Comparison of ENCODE assay signal across 10 cellular contexts in the genomic region with DNA sequence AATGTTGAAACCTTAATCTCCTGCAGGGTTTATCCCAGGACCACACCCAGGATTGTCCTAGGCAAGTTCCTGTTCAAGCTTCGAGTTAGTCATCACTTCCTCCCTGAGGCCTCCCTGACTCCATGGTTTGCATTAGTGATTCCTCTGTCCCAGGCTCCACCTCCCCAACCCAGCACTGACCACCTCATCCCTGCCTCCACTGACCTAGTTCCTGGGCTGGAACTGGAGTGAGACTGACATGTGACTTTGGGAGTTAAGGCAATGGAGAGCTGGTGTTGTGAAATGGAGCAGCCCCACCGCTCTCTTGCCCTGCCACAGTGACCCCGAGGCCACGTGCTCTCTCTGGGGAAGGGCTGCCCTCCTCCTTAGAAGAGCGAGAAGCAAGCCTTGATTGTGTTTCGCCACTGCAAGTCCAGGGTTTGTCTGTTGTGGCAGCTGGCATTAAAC. TPM values are rescaled to one million over a fixed set of nuclear protein-coding genes. Genes with fewer than 3 reads are reported as not detected.
DNase-seq lines count a peak whose midpoint lies in the region; FAIRE-seq and TF ChIP-seq lines count a peak whose summit lies in the region.
"Had no signal": no experiment of that assay in that cellular context is flagged by ENCODE, and none has a peak within 500 bp of the region (broad histone marks: within the 10 kb centered on the region; RNA-seq: fewer than 3 reads in every experiment).

No MANE protein-coding gene starts in this region.

- H3K4ac ChIP-seq in H1 (replicated peaks; ENCODE audit: insufficient read length, low read depth, low read length) (no peak overlapping the region), mesenchymal stem cell (ENCODE audit: low read depth in 1 of 2, low read length in 2 of 2) (no peak overlapping the region)

- H3K27ac Mint-ChIP-seq in T-helper 2 cell treated with Interferon-gamma antibody and Interleukin-4, amounts not matched to agents 5 μg/mL and 100 μg/mL, for 36 hours = no peak overlapping the region

- H3K9ac ChIP-seq in H1 (replicated peaks in 1 of 4; ENCODE audit: extremely low read depth in 1 of 4, low read depth in 3 of 4, low read length in 3 of 4) = no peak overlapping the region
- peak overlapping the region; percentile 51 for H3K9ac ChIP-seq in mesenchymal stem cell (ENCODE audit: low read length)

- H3K36me3 ChIP-seq in H1 (ENCODE audit: control insufficient read depth in 2 of 4, insufficient read depth in 4 of 4, low read length in 3 of 4) (no peaks in the 10 kb centered on the region), mesenchymal stem cell (ENCODE audit: control insufficient read depth in 1 of 2, insufficient read depth in 2 of 2, low read depth in 1 of 2, low read length in 2 of 2) (no peaks in the 10 kb centered on the region)

- no peak overlapping the region for H3K27ac ChIP-seq in H1 (ENCODE audit: low read depth, low read length)
- no peak overlapping the region for H3K27ac ChIP-seq in mesenchymal stem cell (ENCODE audit: low read length, poor library complexity, severe bottlenecking)

- H3K4me2 ChIP-seq in H1 (ENCODE audit: insufficient read depth in 1 of 2, low read depth in 2 of 2, low read length in 2 of 2) = no peak overlapping the region
- no peak overlapping the region for H3K4me2 ChIP-seq in mesenchymal stem cell (ENCODE audit: low read length, poor library complexity, severe bottlenecking)

- H3K79me1 ChIP-seq in H1 (ENCODE audit: low read depth, low read length) (no peaks in the 10 kb centered on the region), mesenchymal stem cell (replicated peaks; ENCODE audit: low read length, poor library complexity, severe bottlenecking) (no peaks in the 10 kb centered on the region)

- peaks cover 7% of the 10 kb centered on the region for H3K27me3 Mint-ChIP-seq in T-helper 2 cell treated with Interferon-gamma antibody and Interleukin-4, amounts not matched to agents 5 μg/mL and 100 μg/mL, for 36 hours (ENCODE audit: low read depth)

- H3K27me3 ChIP-seq in H1 (replicated peaks in 1 of 4; ENCODE audit: control insufficient read depth in 3 of 4, extremely low read depth in 1 of 4, insufficient read depth in 3 of 4, low read length in 3 of 4) (no peaks in the 10 kb centered on the region), mesenchymal stem cell (ENCODE audit: control insufficient read depth in 1 of 2, insufficient read depth in 1 of 2, low read length in 2 of 2) (peaks cover 10 to 25% of the 10 kb centered on the region in 2 experiments)

- H3K4me1 Mint-ChIP-seq in T-helper 2 cell treated with Interferon-gamma antibody and Interleukin-4, amounts not matched to agents 5 μg/mL and 100 μg/mL, for 36 hours (ENCODE audit: low read depth) = no peaks in the 10 kb centered on the region

- DNase-seq in AG08395 (ENCODE audit: low spot score) = peak; percentile 65
- peak; percentile 74 for DNase-seq in NB4 (ENCODE audit: low read depth)
- no peak for DNase-seq in H1 (ENCODE audit: low read depth in 1 of 2, low spot score in 2 of 2)
- peak; percentile 74 for DNase-seq in mesenchymal stem cell
- DNase-seq in activated gamma-delta T cell treated with Interleukin-2 at 50 U/mL for 16 hours = no peak
- no peak for DNase-seq in nucleus accumbens (lab: John Stamatoyannopoulos, UW)
- DNase-seq in NCI-H2171 treated with DMSO at 0.1 percent for 48 hours (lab: John Stamatoyannopoulos, UW) = no peak
- no peak for DNase-seq in T-helper 2 cell treated with Interferon-gamma antibody and Interleukin-4, amounts not matched to agents 5 μg/mL and 100 μg/mL, for 36 hours (ENCODE audit: low spot score)
- DNase-seq: NCI-H187 had no signal

- CTCF ChIA-PET in H1 (lab: Charles Lee; ENCODE audit: partially characterized antibody) = interaction anchor here (1.2 to 4.8 kb wide), 3 partner anchors 8 to 52 kb away, joined by 3 to 27 read pairs (median 4); no protein-coding TSS in a partner anchor

- FAIRE-seq in H1 (lab: Jason Lieb, UNC) = no peak
- FAIRE-seq: frontal cortex had no signal

- H4K8ac ChIP-seq in H1 (ENCODE audit: extremely low read depth, insufficient read depth, low read length) = peak overlapping the region; percentile 72
- H4K8ac ChIP-seq in mesenchymal stem cell (ENCODE audit: low read length) = peak overlapping the region; percentile 27

- no peak for TF ChIP-seq EP300 in H1 (IDR thresholded peaks at IDR 0.05; ENCODE audit: borderline replicate concordance in 1 of 2, low read depth in 2 of 2, low read length in 2 of 2)

- TF ChIP-seq CTCF in NB4 (IDR thresholded peaks at IDR 0.05; ENCODE audit: low read depth, low read length) = no peak
- no peak for TF ChIP-seq CTCF in H1 (IDR thresholded peaks at IDR 0.05; ENCODE audit: control extremely low read depth in 1 of 3, insufficient read depth in 1 of 3, low read depth in 1 of 3, low read length in 3 of 3)

- no peak overlapping the region for H3K14ac ChIP-seq in H1 (ENCODE audit: insufficient read length)
- no peak overlapping the region for H3K14ac ChIP-seq in mesenchymal stem cell (ENCODE audit: low read length in 2 of 2)

- H2BK120ac ChIP-seq in H1 (replicated peaks; ENCODE audit: low read depth, low read length) = no peak overlapping the region
- no peak overlapping the region for H2BK120ac ChIP-seq in mesenchymal stem cell (ENCODE audit: low read depth, low read length)

- H3K9me3 Mint-ChIP-seq in T-helper 2 cell treated with Interferon-gamma antibody and Interleukin-4, amounts not matched to agents 5 μg/mL and 100 μg/mL, for 36 hours = no peaks in the 10 kb centered on the region

- H2BK15ac ChIP-seq in H1 (ENCODE audit: low read length) (no peak overlapping the region), mesenchymal stem cell (ENCODE audit: low read depth, poor library complexity, severe bottlenecking) (no peak overlapping the region)

- POLR2A ChIA-PET in H1 (lab: Charles Lee; ENCODE audit: partially characterized antibody) = interaction anchor here (1.4 kb wide), 1 partner anchor 24 kb away, joined by 3 read pairs; no protein-coding TSS in a partner anchor

- H2AFZ ChIP-seq in H1 (ENCODE audit: low read length) (peak overlapping the region; percentile 84; the same call in 1 of the 2 replicates), mesenchymal stem cell (ENCODE audit: low read depth, low read length) (no peak overlapping the region)

- H3K9me3 ChIP-seq in H1 (ENCODE audit: insufficient read depth in 2 of 2, low read depth in 1 of 2, low read length in 1 of 2) (no peaks in the 10 kb centered on the region), mesenchymal stem cell (ENCODE audit: control insufficient read depth, low read length) (peaks cover 8% of the 10 kb centered on the region)

- H3K23ac ChIP-seq in H1 (ENCODE audit: insufficient read length) (no peak overlapping the region), mesenchymal stem cell (ENCODE audit: low read length in 2 of 2) (no peak overlapping the region)

- H3K23me2 ChIP-seq in H1 (ENCODE audit: low read depth, low read length) = peaks cover 5% of the 10 kb centered on the region; the same call in 1 of the 2 replicates

- no peak overlapping the region for H3K4me3 Mint-ChIP-seq in T-helper 2 cell treated with Interferon-gamma antibody and Interleukin-4, amounts not matched to agents 5 μg/mL and 100 μg/mL, for 36 hours

- H4K5ac ChIP-seq in H1 (ENCODE audit: insufficient read length, low read depth, low read length) = no peak overlapping the region

- 85% methylated on average over 6 of the region's 6 CpGs; no CpG with 5 or more reads in 1 of the 2 experiments for WGBS in H1 (ENCODE audit: extremely low coverage in 1 of 2, insufficient coverage in 1 of 2, insufficient read length in 1 of 2, insufficient replicate concordance in 2 of 2, low coverage in 1 of 2, low lambda C conversion rate in 2 of 2, missing lambda C conversion rate in 1 of 2), 2 experiments
- 69% methylated on average over 6 of the region's 6 CpGs for WGBS in mesenchymal stem cell

- no peak overlapping the region; the same call in 1 of the 2 replicates for H2BK12ac ChIP-seq in H1 (ENCODE audit: low read depth, low read length)
- no peak overlapping the region for H2BK12ac ChIP-seq in mesenchymal stem cell (ENCODE audit: low read length in 2 of 2)

- no peaks in the 10 kb centered on the region for H3K79me2 ChIP-seq in H1 (ENCODE audit: control insufficient read depth in 1 of 2, insufficient read depth in 2 of 2, low read length in 2 of 2)

- H2AK5ac ChIP-seq in H1 (ENCODE audit: low read depth, low read length) (peak overlapping the region; percentile 30; the same call in 1 of the 2 replicates), mesenchymal stem cell (ENCODE audit: low read length, severe bottlenecking) (no peak overlapping the region)

- H4K20me1 ChIP-seq in H1 (replicated peaks in 1 of 2; ENCODE audit: control insufficient read depth in 1 of 2, insufficient read depth in 2 of 2, low read length in 2 of 2) = peaks cover 0 to 2% of the 10 kb centered on the region in 2 experiments

- peak overlapping the region; percentile 61 for H4K91ac ChIP-seq in H1 (replicated peaks; ENCODE audit: insufficient read length, low read length)
- peak overlapping the region; percentile 43 for H4K91ac ChIP-seq in mesenchymal stem cell (ENCODE audit: low read length)

- TF ChIP-seq RAD21 in H1 (IDR thresholded peaks at IDR 0.05 in 1 of 2, conservative IDR thresholded peaks at IDR 0.05 in 1 of 2; ENCODE audit: low read depth in 2 of 2, low read length in 2 of 2) = no peak

- H3K4me3 ChIP-seq in NB4 (ENCODE audit: low read depth, low read length) = no peak overlapping the region
- no peak overlapping the region for H3K4me3 ChIP-seq in H1 (ENCODE audit: extremely low read depth in 1 of 4, insufficient read depth in 2 of 4, low read depth in 3 of 4, low read length in 4 of 4)
- peak overlapping the region in 1 of 2 experiments; percentile 11 for H3K4me3 ChIP-seq in mesenchymal stem cell (ENCODE audit: insufficient read depth in 1 of 2, low read depth in 1 of 2, low read length in 2 of 2)

- TF ChIP-seq POLR2A in NB4 (IDR thresholded peaks at IDR 0.05; ENCODE audit: extremely low read depth, insufficient read length) (no peak), H1 (IDR thresholded peaks at IDR 0.05; ENCODE audit: control extremely low read depth in 1 of 2, low read depth in 2 of 2, low read length in 2 of 2) (no peak)

- no peak overlapping the region for H3K56ac ChIP-seq in H1 (replicated peaks; ENCODE audit: insufficient read length, low read depth, low read length)

- H3K36me3 Mint-ChIP-seq in T-helper 2 cell treated with Interferon-gamma antibody and Interleukin-4, amounts not matched to agents 5 μg/mL and 100 μg/mL, for 36 hours (ENCODE audit: low read depth) = no peaks in the 10 kb centered on the region

- H3K4me1 ChIP-seq in H1 (replicated peaks in 1 of 4; ENCODE audit: control insufficient read depth in 3 of 4, insufficient read depth in 4 of 4, low read length in 3 of 4) (no peaks in the 10 kb centered on the region), mesenchymal stem cell (ENCODE audit: control insufficient read depth, insufficient read depth, low read depth, low read length) (peaks cover 1% of the 10 kb centered on the region)

- no peak overlapping the region for H3K18ac ChIP-seq in H1 (ENCODE audit: extremely low read depth, low read length)
- H3K18ac ChIP-seq in mesenchymal stem cell (ENCODE audit: low read depth in 1 of 2, low read length in 2 of 2) = no peak overlapping the region

- H2BK20ac ChIP-seq in H1 (ENCODE audit: low read length) = no peak overlapping the region

- H2BK5ac ChIP-seq in H1 (ENCODE audit: low read depth, low read length) (no peak overlapping the region), mesenchymal stem cell (ENCODE audit: low read depth, low read length, poor library complexity, severe bottlenecking) (no peak overlapping the region)

RNA-seq across cellular contexts. Expression of a gene that starts 15.8 kb away (rescaled TPM):
- 6.9 and 8.6 TPM in 2 replicates for total RNA-seq in H1 (2021; fragmentation: NEBNext Ultra II Directional; extraction: Animal tissue kit (Norgen Biotek cat#: 25700))
- polyA plus RNA-seq in H1 (2011; rRNA removed) = 4.7 and 7.0 TPM in 2 replicates
- polyA plus RNA-seq in H1 (2011; cell fraction: cytosol; rRNA removed) = 5.3 TPM
- 7.4 TPM for polyA plus RNA-seq in H1 (2011; cell fraction: nucleus; rRNA removed)
- polyA plus RNA-seq in H1 (2012, experiment 1 of 2) = 4.1 to 7.7 TPM (median 6.1 TPM) in 4 replicates
- polyA plus RNA-seq in H1 (2012, experiment 2 of 2) = 6.5 TPM
- polyA plus RNA-seq in H1 (2013, experiment 1 of 2) = 4.9 TPM
- polyA plus RNA-seq in H1 (2013, experiment 2 of 2) = 4.6 TPM
- polyA minus RNA-seq in H1 (2011; rRNA and poly(A)+ RNA removed) = 3.0 and 3.6 TPM in 2 replicates
- polyA minus RNA-seq in H1 (2011; cell fraction: cytosol; rRNA and poly(A)+ RNA removed) = 5.7 TPM
- polyA minus RNA-seq in H1 (2011; cell fraction: nucleus; rRNA and poly(A)+ RNA removed) = 3.8 TPM
- 0.01 TPM for polyA plus RNA-seq in mesenchymal stem cell (2013, experiment 1 of 2)
- polyA plus RNA-seq in mesenchymal stem cell (2013, experiment 2 of 2) = not detected

Comparison
In these comparisons a context has a peak if more than half of its experiments do, and no peak if none do; other contexts are left out.
1. DNase-seq: peak in AG08395 (single experiment), NB4 (single experiment) and mesenchymal stem cell (single experiment); none in H1 (0 of 2), activated gamma-delta T cell treated with Interleukin-2 at 50 U/mL for 16 hours (single experiment), nucleus accumbens (0 of 56), NCI-H2171 treated with DMSO at 0.1 percent for 48 hours (single experiment) and T-helper 2 cell treated with Interferon-gamma antibody and Interleukin-4, amounts not matched to agents 5 μg/mL and 100 μg/mL, for 36 hours (single experiment).